Comparison of ENCODE assay signal across 41 cellular contexts in the genomic region with DNA sequence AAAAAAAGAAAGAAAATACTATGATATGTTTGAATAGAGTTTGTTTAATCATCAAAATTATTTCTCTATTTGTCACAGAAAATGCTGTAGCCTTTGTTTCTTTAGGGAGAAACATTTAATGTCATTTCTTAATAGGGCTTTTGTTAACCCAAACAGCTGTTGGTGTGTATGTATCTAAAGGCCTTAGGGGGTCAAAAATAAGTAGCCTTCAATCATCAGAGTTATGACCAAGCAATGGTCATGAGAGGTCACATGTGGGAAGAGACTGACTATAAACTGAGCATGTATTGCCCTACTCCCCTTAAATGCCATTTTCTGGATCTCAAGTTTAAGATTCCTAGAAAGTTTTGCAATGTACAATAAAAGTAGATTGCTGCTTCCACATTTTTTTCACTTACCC. TPM values are rescaled to one million over a fixed set of nuclear protein-coding genes. Genes with fewer than 3 reads are reported as not detected.
"Had no signal": no experiment of that assay in that cellular context is flagged by ENCODE, and none has a peak within 500 bp of the region (broad histone marks: within the 10 kb centered on the region; RNA-seq: fewer than 3 reads in every experiment).

No MANE protein-coding gene starts in this region.

- H3K4me1 Mint-ChIP-seq: activated CD4-positive, alpha-beta memory T cell treated with anti-CD3 and anti-CD28 coated beads, Interleukin-2, amount 10 ng/mL, durations not matched to agents 7 days and 5 days; activated CD8-positive, alpha-beta memory T cell treated with anti-CD3 and anti-CD28 coated beads, Interleukin-2, amount 10 ng/mL, durations not matched to agents 7 days and 5 days; activated naive CD8-positive, alpha-beta T cell treated with anti-CD3 and anti-CD28 coated beads for 36 hours; activated T-helper 17 cell treated with anti-CD3 and anti-CD28 coated beads, Interleukin-2, amount 50 U/mL, for 72 hours; central memory CD8-positive, alpha-beta T cell had no signal

- H3K4me2 ChIP-seq: PC-9 had no signal

- H3K4me3 ChIP-seq: PC-9 had no signal

- H3K27me3 ChIP-seq: brain microvascular endothelial cell had no signal

- H3K27ac ChIP-seq: brain microvascular endothelial cell, PC-9, RWPE1, WERI-Rb-1 had no signal

- H3K36me3 Mint-ChIP-seq: activated CD8-positive, alpha-beta memory T cell treated with anti-CD3 and anti-CD28 coated beads, Interleukin-2, amount 10 ng/mL, durations not matched to agents 7 days and 5 days; activated naive CD8-positive, alpha-beta T cell treated with anti-CD3 and anti-CD28 coated beads for 36 hours had no signal

- H3K27ac Mint-ChIP-seq: activated CD4-positive, alpha-beta memory T cell treated with anti-CD3 and anti-CD28 coated beads, Interleukin-2, amount 10 ng/mL, durations not matched to agents 7 days and 5 days; activated CD8-positive, alpha-beta memory T cell treated with anti-CD3 and anti-CD28 coated beads, Interleukin-2, amount 10 ng/mL, durations not matched to agents 7 days and 5 days; activated naive CD8-positive, alpha-beta T cell treated with anti-CD3 and anti-CD28 coated beads for 36 hours; activated T-cell treated with anti-CD3 and anti-CD28 coated beads, Interleukin-2, amount 50 U/mL, for 72 hours; activated T-helper 17 cell treated with anti-CD3 and anti-CD28 coated beads, Interleukin-2, amount 50 U/mL, for 72 hours had no signal

- H2AFZ ChIP-seq: PC-9 had no signal

- H3K4me3 Mint-ChIP-seq: activated CD4-positive, alpha-beta memory T cell treated with anti-CD3 and anti-CD28 coated beads, Interleukin-2, amount 10 ng/mL, durations not matched to agents 7 days and 5 days; activated CD8-positive, alpha-beta memory T cell treated with anti-CD3 and anti-CD28 coated beads, Interleukin-2, amount 10 ng/mL, durations not matched to agents 7 days and 5 days; activated naive CD8-positive, alpha-beta T cell treated with anti-CD3 and anti-CD28 coated beads for 36 hours; activated T-cell treated with anti-CD3 and anti-CD28 coated beads, Interleukin-2, amount 50 U/mL, for 72 hours; activated T-helper 17 cell treated with anti-CD3 and anti-CD28 coated beads, Interleukin-2, amount 50 U/mL, for 72 hours; central memory CD8-positive, alpha-beta T cell had no signal

- FAIRE-seq: RCC 7860 had no signal

- ATAC-seq: activated CD8-positive, alpha-beta memory T cell treated with anti-CD3 and anti-CD28 coated beads, Interleukin-2, amount 10 ng/mL, durations not matched to agents 7 days and 5 days; activated T-cell treated with anti-CD3 and anti-CD28 coated beads, Interleukin-2, amount 50 U/mL, for 72 hours; activated T-helper 17 cell treated with anti-CD3 and anti-CD28 coated beads, Interleukin-2, amount 50 U/mL, for 72 hours; Right ventricle myocardium inferior had no signal

- DNase-seq: activated CD4-positive, alpha-beta memory T cell treated with anti-CD3 and anti-CD28 coated beads, Interleukin-2, amount 10 ng/mL, durations not matched to agents 7 days and 5 days; activated CD4-positive, alpha-beta T cell treated with anti-CD3 and anti-CD28 coated beads for 1 hour; activated CD4-positive, alpha-beta T cell treated with anti-CD3 and anti-CD28 coated beads for 48 hours; activated CD4-positive, CD25-positive, alpha-beta regulatory T cell; activated CD8-positive, alpha-beta memory T cell treated with anti-CD3 and anti-CD28 coated beads for 24 hours; activated CD8-positive, alpha-beta memory T cell treated with anti-CD3 and anti-CD28 coated beads, Interleukin-2, amount 10 ng/mL, durations not matched to agents 7 days and 5 days; activated CD8-positive, alpha-beta memory T cell treated with anti-CD3 and anti-CD28 coated beads, Interleukin-2, amount 50 U/mL, for 48 hours; activated effector memory CD4-positive, alpha-beta T cell treated with anti-CD3 and anti-CD28 coated beads, Interleukin-2, amount 50 U/mL, for 16 hours; activated naive CD4-positive, alpha-beta T cell; activated naive CD4-positive, alpha-beta T cell treated with anti-CD3 and anti-CD28 coated beads, Interleukin-2, amount 50 U/mL, for 16 hours; activated naive CD8-positive, alpha-beta T cell treated with anti-CD3 and anti-CD28 coated beads for 36 hours; activated T-cell treated with anti-CD3 and anti-CD28 coated beads, Interleukin-2, amount 50 U/mL, for 1 hour; activated T-cell treated with anti-CD3 and anti-CD28 coated beads, Interleukin-2, amount 50 U/mL, for 72 hours; amniotic stem cell; aorta; brain microvascular endothelial cell; Kasumi-1; KG1; NCI-H1092 treated with DMSO at 0.1 percent for 48 hours; NCI-H146; NCI-H187; NCI-H2029 treated with DMSO at 0.1 percent for 48 hours; NCI-H2107; NCI-H2171; NCI-H510A; NCI-H526; NCI-H748 treated with DMSO at 0.1 percent for 48 hours; NK-92 treated with Interleukin-12 subunit alpha and Interleukin-12 subunit beta, amount 100 ng/mL, for 24 hours; PC-9; SIG-M5; SW 1271; T-helper 1 cell; T-helper 2 cell; T-helper 9 cell; WERI-Rb-1 had no signal

- H3K27me3 Mint-ChIP-seq: activated CD4-positive, alpha-beta memory T cell treated with anti-CD3 and anti-CD28 coated beads, Interleukin-2, amount 10 ng/mL, durations not matched to agents 7 days and 5 days; activated CD8-positive, alpha-beta memory T cell treated with anti-CD3 and anti-CD28 coated beads, Interleukin-2, amount 10 ng/mL, durations not matched to agents 7 days and 5 days; central memory CD8-positive, alpha-beta T cell had no signal

- H3K9me3 Mint-ChIP-seq: activated CD4-positive, alpha-beta memory T cell treated with anti-CD3 and anti-CD28 coated beads, Interleukin-2, amount 10 ng/mL, durations not matched to agents 7 days and 5 days; activated naive CD8-positive, alpha-beta T cell treated with anti-CD3 and anti-CD28 coated beads for 36 hours had no signal

- H3K36me3 ChIP-seq: brain microvascular endothelial cell, WERI-Rb-1 had no signal

RNA-seq across cellular contexts. Expression of gene HNMT, which starts 22.7 kb away (rescaled TPM):
- total RNA-seq: activated CD4-positive, alpha-beta memory T cell treated with anti-CD3 and anti-CD28 coated beads, Interleukin-2, amount 10 ng/mL, durations not matched to agents 7 days and 5 days; activated CD8-positive, alpha-beta memory T cell treated with anti-CD3 and anti-CD28 coated beads, Interleukin-2, amount 10 ng/mL, durations not matched to agents 7 days and 5 days; activated naive CD8-positive, alpha-beta T cell treated with anti-CD3 and anti-CD28 coated beads for 36 hours; activated T-cell treated with anti-CD3 and anti-CD28 coated beads, Interleukin-2, amount 50 U/mL, for 72 hours; activated T-helper 17 cell treated with anti-CD3 and anti-CD28 coated beads, Interleukin-2, amount 50 U/mL, for 72 hours; OCI-LY7 had no signal
